ENCODE assay signal across 3 cellular contexts in the genomic region with DNA sequence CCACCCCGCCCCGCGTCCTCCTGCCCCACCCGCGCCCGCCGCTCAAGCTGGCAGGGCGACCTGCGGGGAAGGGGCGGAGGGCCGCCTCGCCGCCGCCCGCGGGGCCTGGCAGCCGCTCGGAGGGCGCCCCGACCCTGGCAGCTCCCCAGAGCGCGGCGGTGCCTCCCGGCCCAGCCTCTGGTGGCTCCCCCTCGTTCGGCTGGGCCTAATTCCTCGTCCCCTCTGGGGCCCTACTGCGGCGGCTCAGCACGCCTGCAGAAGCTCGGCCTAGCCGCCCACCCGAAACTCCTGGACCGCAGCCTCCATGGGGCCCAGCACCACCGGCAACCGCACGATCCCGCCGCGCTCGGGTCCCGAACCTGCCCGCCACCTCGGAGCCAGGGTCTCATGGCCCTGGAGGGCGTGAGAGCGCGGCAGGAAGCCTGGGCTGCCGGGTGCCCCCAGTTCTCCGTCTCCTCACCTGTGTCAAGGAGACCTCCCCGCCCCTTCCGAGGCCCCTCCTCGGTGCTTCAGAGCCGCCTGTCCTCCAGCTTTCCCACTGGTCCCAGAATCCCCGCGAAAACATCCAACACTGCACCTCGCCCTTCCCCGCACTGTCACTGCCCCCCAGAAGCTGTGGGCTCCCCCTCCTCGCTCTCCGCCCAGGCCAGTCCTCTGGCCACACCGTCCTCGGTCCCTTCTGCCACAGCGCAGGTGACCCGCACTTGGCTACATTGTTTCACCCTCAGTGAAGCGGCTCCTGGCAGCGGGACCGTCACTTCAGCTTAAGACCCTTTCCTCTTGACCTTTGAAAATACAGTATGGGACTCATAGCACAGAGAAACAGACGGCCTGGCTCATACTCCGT.
A peak's percentile ranks its signal among the peaks of the same experiment; 100 is the strongest.
TF ChIP-seq lines count a peak whose summit lies in the region.

No MANE protein-coding gene starts in this region.

TF ChIP-seq in SK-N-SH, 30 proteins besides CTCF, POLR2A, EP300 and RAD21:
- TF ChIP-seq RXRA (IDR thresholded peaks at IDR 0.05; ENCODE audit: borderline replicate concordance, low read depth) (no peak), JUND (IDR thresholded peaks at IDR 0.05) (no peak), TAF1 (IDR thresholded peaks at IDR 0.05; ENCODE audit: borderline replicate concordance, low read depth, low read length) (no peak), MAX (IDR thresholded peaks at IDR 0.05; ENCODE audit: low read depth) (no peak)
TF ChIP-seq in SK-N-SH: peak in this region for 0.

TF ChIP-seq in SK-N-SH treated with all-trans-retinoic acid at 6 μM for 48 hours, 23 proteins besides CTCF, POLR2A, EP300 and RAD21:
- no peak for TF ChIP-seq BACH2 (CRISPR knock-in tag; IDR thresholded peaks at IDR 0.05; ENCODE audit: borderline replicate concordance)
- no peak for TF ChIP-seq TCF4 (CRISPR knock-in tag; IDR thresholded peaks at IDR 0.05; ENCODE audit: borderline replicate concordance)
- TF ChIP-seq TOX (CRISPR knock-in tag; IDR thresholded peaks at IDR 0.05; ENCODE audit: borderline replicate concordance), result no peak
- TF ChIP-seq, protein P1, sequence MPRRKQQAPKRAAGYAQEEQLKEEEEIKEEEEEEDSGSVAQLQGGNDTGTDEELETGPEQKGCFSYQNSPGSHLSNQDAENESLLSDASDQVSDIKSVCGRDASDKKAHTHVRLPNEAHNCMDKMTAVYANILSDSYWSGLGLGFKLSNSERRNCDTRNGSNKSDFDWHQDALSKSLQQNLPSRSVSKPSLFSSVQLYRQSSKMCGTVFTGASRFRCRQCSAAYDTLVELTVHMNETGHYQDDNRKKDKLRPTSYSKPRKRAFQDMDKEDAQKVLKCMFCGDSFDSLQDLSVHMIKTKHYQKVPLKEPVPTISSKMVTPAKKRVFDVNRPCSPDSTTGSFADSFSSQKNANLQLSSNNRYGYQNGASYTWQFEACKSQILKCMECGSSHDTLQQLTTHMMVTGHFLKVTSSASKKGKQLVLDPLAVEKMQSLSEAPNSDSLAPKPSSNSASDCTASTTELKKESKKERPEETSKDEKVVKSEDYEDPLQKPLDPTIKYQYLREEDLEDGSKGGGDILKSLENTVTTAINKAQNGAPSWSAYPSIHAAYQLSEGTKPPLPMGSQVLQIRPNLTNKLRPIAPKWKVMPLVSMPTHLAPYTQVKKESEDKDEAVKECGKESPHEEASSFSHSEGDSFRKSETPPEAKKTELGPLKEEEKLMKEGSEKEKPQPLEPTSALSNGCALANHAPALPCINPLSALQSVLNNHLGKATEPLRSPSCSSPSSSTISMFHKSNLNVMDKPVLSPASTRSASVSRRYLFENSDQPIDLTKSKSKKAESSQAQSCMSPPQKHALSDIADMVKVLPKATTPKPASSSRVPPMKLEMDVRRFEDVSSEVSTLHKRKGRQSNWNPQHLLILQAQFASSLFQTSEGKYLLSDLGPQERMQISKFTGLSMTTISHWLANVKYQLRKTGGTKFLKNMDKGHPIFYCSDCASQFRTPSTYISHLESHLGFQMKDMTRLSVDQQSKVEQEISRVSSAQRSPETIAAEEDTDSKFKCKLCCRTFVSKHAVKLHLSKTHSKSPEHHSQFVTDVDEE (CRISPR knock-in tag; IDR thresholded peaks at IDR 0.05), result no peak
- no peak for TF ChIP-seq CREB5 (CRISPR knock-in tag; IDR thresholded peaks at IDR 0.05; ENCODE audit: low read depth)
- TF ChIP-seq ZNF8 (CRISPR knock-in tag; IDR thresholded peaks at IDR 0.05), result no peak
- no peak for TF ChIP-seq ARNTL (CRISPR knock-in tag; IDR thresholded peaks at IDR 0.05; ENCODE audit: borderline replicate concordance, low read depth)
- no peak for TF ChIP-seq SNAI2 (CRISPR knock-in tag; IDR thresholded peaks at IDR 0.05)
- no peak for TF ChIP-seq ZFP30 (CRISPR knock-in tag; IDR thresholded peaks at IDR 0.05)
- TF ChIP-seq, protein P2, sequence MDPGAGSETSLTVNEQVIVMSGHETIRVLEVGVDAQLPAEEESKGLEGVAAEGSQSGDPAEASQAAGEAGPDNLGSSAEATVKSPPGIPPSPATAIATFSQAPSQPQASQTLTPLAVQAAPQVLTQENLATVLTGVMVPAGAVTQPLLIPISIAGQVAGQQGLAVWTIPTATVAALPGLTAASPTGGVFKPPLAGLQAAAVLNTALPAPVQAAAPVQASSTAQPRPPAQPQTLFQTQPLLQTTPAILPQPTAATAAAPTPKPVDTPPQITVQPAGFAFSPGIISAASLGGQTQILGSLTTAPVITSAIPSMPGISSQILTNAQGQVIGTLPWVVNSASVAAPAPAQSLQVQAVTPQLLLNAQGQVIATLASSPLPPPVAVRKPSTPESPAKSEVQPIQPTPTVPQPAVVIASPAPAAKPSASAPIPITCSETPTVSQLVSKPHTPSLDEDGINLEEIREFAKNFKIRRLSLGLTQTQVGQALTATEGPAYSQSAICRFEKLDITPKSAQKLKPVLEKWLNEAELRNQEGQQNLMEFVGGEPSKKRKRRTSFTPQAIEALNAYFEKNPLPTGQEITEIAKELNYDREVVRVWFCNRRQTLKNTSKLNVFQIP (CRISPR knock-in tag; IDR thresholded peaks at IDR 0.05; ENCODE audit: borderline replicate concordance, low read depth), result no peak
- no peak for TF ChIP-seq RARB (CRISPR knock-in tag; IDR thresholded peaks at IDR 0.05)
- TF ChIP-seq GLIS3 (CRISPR knock-in tag; IDR thresholded peaks at IDR 0.05), result no peak
- no peak for TF ChIP-seq ZNF70 (CRISPR knock-in tag; IDR thresholded peaks at IDR 0.05)

TF ChIP-seq in K562, 482 proteins besides CTCF, POLR2A, EP300 and RAD21:
- TF ChIP-seq, protein P3, sequence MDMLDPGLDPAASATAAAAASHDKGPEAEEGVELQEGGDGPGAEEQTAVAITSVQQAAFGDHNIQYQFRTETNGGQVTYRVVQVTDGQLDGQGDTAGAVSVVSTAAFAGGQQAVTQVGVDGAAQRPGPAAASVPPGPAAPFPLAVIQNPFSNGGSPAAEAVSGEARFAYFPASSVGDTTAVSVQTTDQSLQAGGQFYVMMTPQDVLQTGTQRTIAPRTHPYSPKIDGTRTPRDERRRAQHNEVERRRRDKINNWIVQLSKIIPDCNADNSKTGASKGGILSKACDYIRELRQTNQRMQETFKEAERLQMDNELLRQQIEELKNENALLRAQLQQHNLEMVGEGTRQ (CRISPR knock-in tag; IDR thresholded peaks at IDR 0.05), result peak; percentile 19; the same call in 1 of the 2 replicates
- peak; percentile 55 for TF ChIP-seq ZNF184 (CRISPR knock-in tag; IDR thresholded peaks at IDR 0.05)
- TF ChIP-seq, protein P4, sequence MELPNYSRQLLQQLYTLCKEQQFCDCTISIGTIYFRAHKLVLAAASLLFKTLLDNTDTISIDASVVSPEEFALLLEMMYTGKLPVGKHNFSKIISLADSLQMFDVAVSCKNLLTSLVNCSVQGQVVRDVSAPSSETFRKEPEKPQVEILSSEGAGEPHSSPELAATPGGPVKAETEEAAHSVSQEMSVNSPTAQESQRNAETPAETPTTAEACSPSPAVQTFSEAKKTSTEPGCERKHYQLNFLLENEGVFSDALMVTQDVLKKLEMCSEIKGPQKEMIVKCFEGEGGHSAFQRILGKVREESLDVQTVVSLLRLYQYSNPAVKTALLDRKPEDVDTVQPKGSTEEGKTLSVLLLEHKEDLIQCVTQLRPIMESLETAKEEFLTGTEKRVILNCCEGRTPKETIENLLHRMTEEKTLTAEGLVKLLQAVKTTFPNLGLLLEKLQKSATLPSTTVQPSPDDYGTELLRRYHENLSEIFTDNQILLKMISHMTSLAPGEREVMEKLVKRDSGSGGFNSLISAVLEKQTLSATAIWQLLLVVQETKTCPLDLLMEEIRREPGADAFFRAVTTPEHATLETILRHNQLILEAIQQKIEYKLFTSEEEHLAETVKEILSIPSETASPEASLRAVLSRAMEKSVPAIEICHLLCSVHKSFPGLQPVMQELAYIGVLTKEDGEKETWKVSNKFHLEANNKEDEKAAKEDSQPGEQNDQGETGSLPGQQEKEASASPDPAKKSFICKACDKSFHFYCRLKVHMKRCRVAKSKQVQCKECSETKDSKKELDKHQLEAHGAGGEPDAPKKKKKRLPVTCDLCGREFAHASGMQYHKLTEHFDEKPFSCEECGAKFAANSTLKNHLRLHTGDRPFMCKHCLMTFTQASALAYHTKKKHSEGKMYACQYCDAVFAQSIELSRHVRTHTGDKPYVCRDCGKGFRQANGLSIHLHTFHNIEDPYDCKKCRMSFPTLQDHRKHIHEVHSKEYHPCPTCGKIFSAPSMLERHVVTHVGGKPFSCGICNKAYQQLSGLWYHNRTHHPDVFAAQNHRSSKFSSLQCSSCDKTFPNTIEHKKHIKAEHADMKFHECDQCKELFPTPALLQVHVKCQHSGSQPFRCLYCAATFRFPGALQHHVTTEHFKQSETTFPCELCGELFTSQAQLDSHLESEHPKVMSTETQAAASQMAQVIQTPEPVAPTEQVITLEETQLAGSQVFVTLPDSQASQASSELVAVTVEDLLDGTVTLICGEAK (IDR thresholded peaks at IDR 0.05), result no peak
- TF ChIP-seq, protein P4 (CRISPR knock-in tag; IDR thresholded peaks at IDR 0.05), result 0 out of 2 replicates have a peak, but pooled peaks have one; percentile 7
- TF ChIP-seq HDAC6 (IDR thresholded peaks at IDR 0.05; ENCODE audit: low read depth, low read length), result 0 out of 2 replicates have a peak, but pooled peaks have one; percentile 52
- TF ChIP-seq ATF7 (IDR thresholded peaks at IDR 0.05), result no peak
- peak; percentile 71 for TF ChIP-seq MCM3 (IDR thresholded peaks at IDR 0.05)
- TF ChIP-seq MCM7 (IDR thresholded peaks at IDR 0.05), result peak in 1 of 2 experiments; percentile 82; a peak in 1 of 4 replicates
- TF ChIP-seq MBD1 (CRISPR knock-in tag; IDR thresholded peaks at IDR 0.05), result no peak
- no peak for TF ChIP-seq KHSRP (IDR thresholded peaks at IDR 0.05)
